8 cellular contexts compared by ENCODE assay signal in the genomic region with DNA sequence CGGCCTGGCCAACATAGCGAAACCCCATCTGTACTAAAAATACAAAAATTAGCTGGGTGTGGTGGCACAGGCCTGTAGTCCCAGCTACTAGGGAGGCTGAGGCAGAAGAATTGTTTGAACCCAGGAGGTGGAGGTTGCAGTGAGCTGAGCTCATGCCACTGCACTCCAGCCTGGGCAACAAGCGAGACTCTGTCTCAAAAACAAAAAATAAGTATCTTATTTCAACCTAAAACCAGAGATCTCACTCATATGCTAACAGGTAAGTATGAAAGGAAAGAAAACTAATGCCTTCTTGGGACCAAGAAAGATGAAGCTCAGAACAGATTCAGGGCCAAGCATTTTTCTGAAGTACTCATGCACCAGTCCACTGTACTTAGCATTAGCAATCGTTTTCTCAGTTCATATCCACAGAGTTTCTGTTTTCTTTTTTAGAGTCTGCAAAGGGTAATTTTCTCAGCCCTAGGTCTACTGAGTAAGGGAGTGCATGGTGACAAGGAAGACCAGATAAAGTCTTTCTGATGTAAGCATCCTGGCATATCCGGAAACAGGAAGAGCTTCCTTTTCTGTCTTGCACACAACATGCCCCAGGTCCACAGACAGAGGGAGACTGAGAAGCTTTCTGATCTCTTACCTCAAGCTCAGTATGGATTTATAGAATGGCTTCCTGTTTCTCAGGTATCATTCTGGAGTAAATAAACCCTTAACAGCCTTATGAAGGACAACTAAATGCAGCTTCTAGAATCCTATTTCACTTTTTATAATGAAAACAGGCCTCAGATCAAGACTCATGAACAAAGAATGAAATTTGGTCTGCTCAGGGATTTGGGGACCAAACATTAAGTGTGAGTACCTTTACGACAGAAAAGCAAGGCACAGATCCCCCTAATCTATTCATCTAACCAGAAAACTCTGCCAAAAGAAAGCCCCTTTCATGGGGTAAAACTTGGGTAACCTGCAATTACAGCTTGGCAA. TPM values are rescaled to one million over a fixed set of nuclear protein-coding genes. Genes with fewer than 3 reads are reported as not detected.
DNase-seq lines count a peak whose midpoint lies in the region; ATAC-seq and TF ChIP-seq lines count a peak whose summit lies in the region.

No MANE protein-coding gene starts in this region.

- WGBS in gastroesophageal sphincter (ENCODE audit: low coverage in 1 of 2), 2 donors, result 77 to 79% methylated on average over 6 of the region's 6 CpGs

- H3K36me3 ChIP-seq in gastroesophageal sphincter (no peaks in the 10 kb centered on the region), HAP-1 (replicated peaks) (no peaks in the 10 kb centered on the region)

- no peak overlapping the region for H3K27ac ChIP-seq in gastroesophageal sphincter

- DNase-seq in activated T-cell treated with anti-CD3 and anti-CD28 coated beads, Interleukin-2, amount 50 U/mL, for 24 hours, result no peak
- no peak for DNase-seq in activated T-cell treated with anti-CD3 and anti-CD28 coated beads, Interleukin-2, amount 50 U/mL, for 48 hours
- no peak for DNase-seq in central memory CD8-positive, alpha-beta T cell (ENCODE audit: low spot score in 2 of 2)
- no peak for DNase-seq in stimulated activated naive B cell treated with anti-CD40 and anti-IgM and Interleukin-4, amounts not matched to agents 10 μg/mL and 1 μg/mL and 100 μg/mL, for 72 hours
- DNase-seq in HAP-1 (ENCODE audit: low spot score in 2 of 2), result no peak

- peaks cover 0 to 10% (median 0%) of the 10 kb centered on the region in 3 donors for H3K4me1 ChIP-seq in gastroesophageal sphincter
- H3K4me1 ChIP-seq in HAP-1, result peaks cover 6% of the 10 kb centered on the region

- peaks cover 69% of the 10 kb centered on the region for H3K4me1 Mint-ChIP-seq in activated T-cell treated with anti-CD3 and anti-CD28 coated beads, Interleukin-2, amount 50 U/mL, for 24 hours (ENCODE audit: low read depth)
- peaks cover 24% of the 10 kb centered on the region for H3K4me1 Mint-ChIP-seq in central memory CD8-positive, alpha-beta T cell
- H3K4me1 Mint-ChIP-seq in stimulated activated naive B cell treated with anti-CD40 and anti-IgM and Interleukin-4, amounts not matched to agents 10 μg/mL and 1 μg/mL and 100 μg/mL, for 72 hours, result peaks cover 4 to 15% of the 10 kb centered on the region in 2 donors

- peaks cover 9% of the 10 kb centered on the region for H3K36me3 Mint-ChIP-seq in activated T-cell treated with anti-CD3 and anti-CD28 coated beads, Interleukin-2, amount 50 U/mL, for 24 hours (ENCODE audit: low read depth)
- H3K36me3 Mint-ChIP-seq in central memory CD8-positive, alpha-beta T cell (ENCODE audit: insufficient read depth), result peaks cover 3% of the 10 kb centered on the region
- no peaks in the 10 kb centered on the region for H3K36me3 Mint-ChIP-seq in stimulated activated naive B cell treated with anti-CD40 and anti-IgM and Interleukin-4, amounts not matched to agents 10 μg/mL and 1 μg/mL and 100 μg/mL, for 72 hours

- no peak for TF ChIP-seq EP300 in gastroesophageal sphincter (IDR thresholded peaks at IDR 0.05)

- H3K9me3 ChIP-seq in gastroesophageal sphincter (no peaks in the 10 kb centered on the region), HAP-1 (no peaks in the 10 kb centered on the region)

- no peak overlapping the region for H3K4me3 ChIP-seq in gastroesophageal sphincter
- H3K4me3 ChIP-seq in HAP-1, result no peak overlapping the region

- in situ Hi-C loops in HAP-1 (cut with MboI; ENCODE audit: low sequenced_read_pairs), result loop anchor here (5.0 kb wide), 1 partner anchor 57 kb away; no protein-coding TSS in a partner anchor

- peak; percentile 76 for ATAC-seq in central memory CD8-positive, alpha-beta T cell (replicated peaks; ENCODE audit: extremely low read depth, poor library complexity, severe bottlenecking)
- peak in 1 of 2 donors; percentile 33 for ATAC-seq in stimulated activated naive B cell treated with anti-CD40 and anti-IgM and Interleukin-4, amounts not matched to agents 10 μg/mL and 1 μg/mL and 100 μg/mL, for 72 hours (replicated peaks)
- ATAC-seq in gastroesophageal sphincter (no peak), GM21737 (IDR thresholded peaks at IDR 0.05; ENCODE audit: unreplicated experiment) (no peak)

- no peaks in the 10 kb centered on the region for H3K27me3 ChIP-seq in gastroesophageal sphincter
- no peaks in the 10 kb centered on the region for H3K27me3 ChIP-seq in HAP-1 (ENCODE audit: low read depth)

- no peaks in the 10 kb centered on the region for H3K9me3 Mint-ChIP-seq in activated T-cell treated with anti-CD3 and anti-CD28 coated beads, Interleukin-2, amount 50 U/mL, for 24 hours
- H3K9me3 Mint-ChIP-seq in central memory CD8-positive, alpha-beta T cell, result no peaks in the 10 kb centered on the region
- H3K9me3 Mint-ChIP-seq in stimulated activated naive B cell treated with anti-CD40 and anti-IgM and Interleukin-4, amounts not matched to agents 10 μg/mL and 1 μg/mL and 100 μg/mL, for 72 hours, result no peaks in the 10 kb centered on the region

- peak overlapping the region; percentile 64 for H3K4me3 Mint-ChIP-seq in activated T-cell treated with anti-CD3 and anti-CD28 coated beads, Interleukin-2, amount 50 U/mL, for 24 hours
- H3K4me3 Mint-ChIP-seq in central memory CD8-positive, alpha-beta T cell, result peak overlapping the region; percentile 32
- H3K4me3 Mint-ChIP-seq in stimulated activated naive B cell treated with anti-CD40 and anti-IgM and Interleukin-4, amounts not matched to agents 10 μg/mL and 1 μg/mL and 100 μg/mL, for 72 hours, result no peak overlapping the region

- no peak for TF ChIP-seq POLR2A in gastroesophageal sphincter (IDR thresholded peaks at IDR 0.05)

- H3K27ac Mint-ChIP-seq in activated T-cell treated with anti-CD3 and anti-CD28 coated beads, Interleukin-2, amount 50 U/mL, for 24 hours, result peak overlapping the region; percentile 94
- peak overlapping the region; percentile 77 for H3K27ac Mint-ChIP-seq in central memory CD8-positive, alpha-beta T cell (ENCODE audit: low read depth)
- peak overlapping the region; percentile 14 for H3K27ac Mint-ChIP-seq in stimulated activated naive B cell treated with anti-CD40 and anti-IgM and Interleukin-4, amounts not matched to agents 10 μg/mL and 1 μg/mL and 100 μg/mL, for 72 hours

- no peak for TF ChIP-seq CTCF in gastroesophageal sphincter (IDR thresholded peaks at IDR 0.05)

- no peaks in the 10 kb centered on the region for H3K27me3 Mint-ChIP-seq in activated T-cell treated with anti-CD3 and anti-CD28 coated beads, Interleukin-2, amount 50 U/mL, for 24 hours
- no peaks in the 10 kb centered on the region for H3K27me3 Mint-ChIP-seq in central memory CD8-positive, alpha-beta T cell
- no peaks in the 10 kb centered on the region for H3K27me3 Mint-ChIP-seq in stimulated activated naive B cell treated with anti-CD40 and anti-IgM and Interleukin-4, amounts not matched to agents 10 μg/mL and 1 μg/mL and 100 μg/mL, for 72 hours

TF ChIP-seq in PFSK-1, 5 proteins besides CTCF, POLR2A, EP300 and RAD21:
- TF ChIP-seq POLR2AphosphoS5 (IDR thresholded peaks at IDR 0.05; ENCODE audit: low read depth, low read length) (peak; percentile 24; the same call in 1 of the 2 replicates), TAF1 (IDR thresholded peaks at IDR 0.05; ENCODE audit: borderline replicate concordance, insufficient read depth, low read length) (no peak)

RNA-seq across cellular contexts. Expression of a gene that starts 38.7 kb away (rescaled TPM):
- 0.10 TPM for polyA plus RNA-seq in PFSK-1 (2012; ENCODE audit: insufficient read length, low read depth)
- not detected for total RNA-seq in gastroesophageal sphincter

Comparison
In these comparisons a context has a peak if more than half of its experiments do, and no peak if none do; other contexts are left out.
1. H3K27ac Mint-ChIP-seq: peak in every context shown above with its lines; median percentile 94 in activated T-cell treated with anti-CD3 and anti-CD28 coated beads, Interleukin-2, amount 50 U/mL, for 24 hours; 77 in central memory CD8-positive, alpha-beta T cell; 14 in stimulated activated naive B cell treated with anti-CD40 and anti-IgM and Interleukin-4, amounts not matched to agents 10 μg/mL and 1 μg/mL and 100 μg/mL, for 72 hours.
2. H3K4me3 Mint-ChIP-seq: peak in activated T-cell treated with anti-CD3 and anti-CD28 coated beads, Interleukin-2, amount 50 U/mL, for 24 hours (single experiment) and central memory CD8-positive, alpha-beta T cell (single experiment); none in stimulated activated naive B cell treated with anti-CD40 and anti-IgM and Interleukin-4, amounts not matched to agents 10 μg/mL and 1 μg/mL and 100 μg/mL, for 72 hours (0 of 2).